ENCODE assay signal across 13 cellular contexts in genomic region chr9:4229252-4229651, GRCh38.
"Had no signal": no experiment of that assay in that cellular context is flagged by ENCODE, and none has a peak within 500 bp of the region (broad histone marks: within the 10 kb centered on the region; RNA-seq: fewer than 3 reads in every experiment).

No MANE protein-coding gene starts in this region.

- H3K4me1 ChIP-seq: ascending aorta, colonic mucosa, gastroesophageal sphincter had no signal

- H3K27me3 ChIP-seq: ascending aorta, colonic mucosa, gastroesophageal sphincter, heart right ventricle had no signal

- DNase-seq: activated CD4-positive, CD25-positive, alpha-beta regulatory T cell treated with anti-CD3 and anti-CD28 coated beads, Interleukin-2, amount 50 U/mL, for 72 hours; activated naive CD4-positive, alpha-beta T cell treated with anti-CD3 and anti-CD28 coated beads, Interleukin-2, amount 10 ng/mL, durations not matched to agents 7 days and 5 days; activated T-cell treated with anti-CD3 and anti-CD28 coated beads for 4 hours; heart right ventricle; left ventricle myocardium inferior; natural killer cell; occipital lobe; stimulated activated CD4-positive, alpha-beta T cell treated with anti-CD3 and anti-CD28 coated beads, Interleukin-1b, Interleukin-23, amount 100 ng/mL, for 48 hours had no signal

- FAIRE-seq: urothelium cell line had no signal

- H3K9me3 ChIP-seq: ascending aorta, colonic mucosa had no signal

- H3K4me3 ChIP-seq: ascending aorta, colonic mucosa, gastroesophageal sphincter, heart right ventricle, left ventricle myocardium inferior, SK-N-MC had no signal

- H3K36me3 ChIP-seq: ascending aorta, colonic mucosa, gastroesophageal sphincter, heart right ventricle, left ventricle myocardium inferior had no signal

- H3K27ac ChIP-seq: ascending aorta, colonic mucosa, gastroesophageal sphincter, heart right ventricle, left ventricle myocardium inferior, SK-N-MC had no signal
